Comparison of ENCODE assay signal across 14 cellular contexts in the genomic region with DNA sequence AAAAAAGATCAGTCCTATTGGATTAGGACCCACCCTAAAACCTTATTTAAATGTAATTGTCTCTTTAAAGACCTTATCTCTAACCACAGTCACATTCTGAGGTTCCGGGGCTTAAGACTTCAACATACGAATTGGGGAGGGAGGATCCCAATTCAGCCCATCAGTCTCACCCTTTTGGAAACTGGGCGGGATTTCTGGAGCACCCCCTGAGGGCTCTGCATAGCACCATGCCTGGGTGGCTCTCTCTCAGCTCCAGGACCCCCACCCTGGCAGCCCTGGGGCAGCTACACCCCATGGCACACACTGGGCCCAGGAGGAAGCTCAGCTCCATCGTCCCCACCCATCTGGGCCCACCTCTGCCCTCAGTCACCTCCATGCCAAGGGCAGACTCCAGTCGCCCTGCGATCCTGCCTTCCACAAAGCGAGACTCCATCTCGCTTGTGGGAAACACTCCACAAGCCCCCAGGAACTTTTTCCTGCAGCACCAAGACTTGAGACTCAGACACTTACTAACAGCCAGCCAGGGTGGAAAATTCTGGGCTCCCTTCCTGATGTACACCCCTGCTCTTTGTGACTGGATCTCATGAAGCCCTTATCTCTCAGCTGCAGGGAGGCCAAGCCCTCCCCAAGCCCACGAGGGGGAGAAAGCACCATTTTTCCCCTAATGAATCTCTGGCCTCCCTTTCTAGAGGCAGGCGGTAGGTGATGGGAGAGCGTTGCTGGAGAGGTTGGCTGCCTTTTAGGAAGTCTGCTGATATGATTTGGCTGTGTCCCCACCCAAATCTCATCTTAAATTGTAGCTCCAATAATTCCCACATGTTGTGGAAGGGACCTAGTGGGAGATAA.
DNase-seq lines count a peak whose midpoint lies in the region; ATAC-seq, FAIRE-seq and TF ChIP-seq lines count a peak whose summit lies in the region.
"Had no signal": no experiment of that assay in that cellular context is flagged by ENCODE, and none has a peak within 500 bp of the region (broad histone marks: within the 10 kb centered on the region; RNA-seq: fewer than 3 reads in every experiment).

No MANE protein-coding gene starts in this region.

- H3K4me1 ChIP-seq in H1 (replicated peaks in 1 of 4; ENCODE audit: control insufficient read depth in 3 of 4, insufficient read depth in 4 of 4, low read length in 3 of 4) (no peaks in the 10 kb centered on the region), spleen (peaks cover 0 to 13% (median 0%) of the 10 kb centered on the region in 6 donors), mucosa of descending colon (ENCODE audit: low read depth) (no peaks in the 10 kb centered on the region)

- peaks cover 36% of the 10 kb centered on the region for H3K4me1 Mint-ChIP-seq in activated naive CD8-positive, alpha-beta T cell treated with anti-CD3 and anti-CD28 coated beads, Interleukin-2, amount 10 ng/mL, durations not matched to agents 7 days and 5 days
- H3K4me1 Mint-ChIP-seq in activated naive CD8-positive, alpha-beta T cell treated with anti-CD3 and anti-CD28 coated beads, Interleukin-2, amount 50 U/mL, for 24 hours, result peaks cover 42% of the 10 kb centered on the region
- peaks cover 44 to 49% (median 47%) of the 10 kb centered on the region in 3 donors for H3K4me1 Mint-ChIP-seq in T-cell

- no peak for TF ChIP-seq CTCF in H1 (IDR thresholded peaks at IDR 0.05; ENCODE audit: control extremely low read depth in 1 of 3, insufficient read depth in 1 of 3, low read depth in 1 of 3, low read length in 3 of 3)
- TF ChIP-seq CTCF in spleen (IDR thresholded peaks at IDR 0.05 in 8 of 11, conservative IDR thresholded peaks at IDR 0.05 in 3 of 11), result no peak
- no peak for TF ChIP-seq CTCF in mucosa of descending colon (IDR thresholded peaks at IDR 0.05)

- no peak overlapping the region for H3K18ac ChIP-seq in H1 (ENCODE audit: extremely low read depth, low read length)

- peak overlapping the region; percentile 33; the same call in 1 of the 2 replicates for H2AFZ ChIP-seq in H1 (ENCODE audit: low read length)

- no peak overlapping the region for H3K9ac ChIP-seq in H1 (replicated peaks in 1 of 4; ENCODE audit: extremely low read depth in 1 of 4, low read depth in 3 of 4, low read length in 3 of 4)

- no peak for FAIRE-seq in H1 (lab: Jason Lieb, UNC)

- H3K4me2 ChIP-seq in H1 (ENCODE audit: insufficient read depth in 1 of 2, low read depth in 2 of 2, low read length in 2 of 2), result no peak overlapping the region

- intact Hi-C loops in spleen (cut with DNase I; ENCODE audit: low total_unique reads) (no loop called here), sciatic nerve (cut with DNase I) (no loop called here), mucosa of descending colon (cut with DNase I, micrococcal nuclease) (no loop called here)

- no peaks in the 10 kb centered on the region for H3K9me3 ChIP-seq in H1 (ENCODE audit: insufficient read depth in 2 of 2, low read depth in 1 of 2, low read length in 1 of 2)
- no peaks in the 10 kb centered on the region for H3K9me3 ChIP-seq in spleen
- H3K9me3 ChIP-seq in mucosa of descending colon, result no peaks in the 10 kb centered on the region

- no peak overlapping the region for H2BK20ac ChIP-seq in H1 (ENCODE audit: low read length)

- no peaks in the 10 kb centered on the region for H3K23me2 ChIP-seq in H1 (ENCODE audit: low read depth, low read length)

- H3K9me3 Mint-ChIP-seq in activated naive CD8-positive, alpha-beta T cell treated with anti-CD3 and anti-CD28 coated beads, Interleukin-2, amount 10 ng/mL, durations not matched to agents 7 days and 5 days, result no peaks in the 10 kb centered on the region
- H3K9me3 Mint-ChIP-seq in activated naive CD8-positive, alpha-beta T cell treated with anti-CD3 and anti-CD28 coated beads, Interleukin-2, amount 50 U/mL, for 24 hours, result no peaks in the 10 kb centered on the region
- no peaks in the 10 kb centered on the region for H3K9me3 Mint-ChIP-seq in T-cell

- no peak for TF ChIP-seq EP300 in H1 (IDR thresholded peaks at IDR 0.05; ENCODE audit: borderline replicate concordance in 1 of 2, low read depth in 2 of 2, low read length in 2 of 2)

- H3K79me2 ChIP-seq in H1 (ENCODE audit: control insufficient read depth in 1 of 2, insufficient read depth in 2 of 2, low read length in 2 of 2), result no peaks in the 10 kb centered on the region

- H3K27ac ChIP-seq in H1 (ENCODE audit: low read depth, low read length) (no peak overlapping the region), spleen (no peak overlapping the region)

- no peak for ATAC-seq in activated naive CD8-positive, alpha-beta T cell treated with anti-CD3 and anti-CD28 coated beads, Interleukin-2, amount 10 ng/mL, durations not matched to agents 7 days and 5 days (ENCODE audit: low read depth)
- no peak for ATAC-seq in activated naive CD8-positive, alpha-beta T cell treated with anti-CD3 and anti-CD28 coated beads, Interleukin-2, amount 50 U/mL, for 24 hours
- ATAC-seq in T-cell (replicated peaks in 1 of 4) (no peak), sciatic nerve (no peak), mucosa of descending colon (no peak)

- TF ChIP-seq RAD21 in H1 (IDR thresholded peaks at IDR 0.05 in 1 of 2, conservative IDR thresholded peaks at IDR 0.05 in 1 of 2; ENCODE audit: low read depth in 2 of 2, low read length in 2 of 2), result no peak

- H3K14ac ChIP-seq in H1 (ENCODE audit: insufficient read length), result no peak overlapping the region

- H4K8ac ChIP-seq in H1 (ENCODE audit: extremely low read depth, insufficient read depth, low read length), result no peak overlapping the region

- H3K27ac Mint-ChIP-seq in activated naive CD8-positive, alpha-beta T cell treated with anti-CD3 and anti-CD28 coated beads, Interleukin-2, amount 10 ng/mL, durations not matched to agents 7 days and 5 days, result peak overlapping the region; percentile 60
- H3K27ac Mint-ChIP-seq in activated naive CD8-positive, alpha-beta T cell treated with anti-CD3 and anti-CD28 coated beads, Interleukin-2, amount 50 U/mL, for 24 hours, result no peak overlapping the region
- peak overlapping the region; percentile 79 to 81 for H3K27ac Mint-ChIP-seq in T-cell

- WGBS in H1 (ENCODE audit: extremely low coverage in 1 of 2, insufficient coverage in 1 of 2, insufficient read length in 1 of 2, insufficient replicate concordance in 2 of 2, low coverage in 1 of 2, low lambda C conversion rate in 2 of 2, missing lambda C conversion rate in 1 of 2), 2 experiments, result 89% methylated on average over 11 of the region's 11 CpGs; no CpG with 5 or more reads in 1 of the 2 experiments
- 82 to 89% (median 87%) methylated on average over 10 to 11 of the region's 11 CpGs for WGBS in spleen, 5 donors

- no peaks in the 10 kb centered on the region for H3K79me1 ChIP-seq in H1 (ENCODE audit: low read depth, low read length)

- H3K56ac ChIP-seq in H1 (replicated peaks; ENCODE audit: insufficient read length, low read depth, low read length), result no peak overlapping the region

- H3K27me3 Mint-ChIP-seq in activated naive CD8-positive, alpha-beta T cell treated with anti-CD3 and anti-CD28 coated beads, Interleukin-2, amount 10 ng/mL, durations not matched to agents 7 days and 5 days, result no peaks in the 10 kb centered on the region
- H3K27me3 Mint-ChIP-seq in activated naive CD8-positive, alpha-beta T cell treated with anti-CD3 and anti-CD28 coated beads, Interleukin-2, amount 50 U/mL, for 24 hours, result no peaks in the 10 kb centered on the region
- H3K27me3 Mint-ChIP-seq in T-cell, result no peaks in the 10 kb centered on the region

- H3K27me3 ChIP-seq in H1 (replicated peaks in 1 of 4; ENCODE audit: control insufficient read depth in 3 of 4, extremely low read depth in 1 of 4, insufficient read depth in 3 of 4, low read length in 3 of 4) (no peaks in the 10 kb centered on the region), spleen (replicated peaks in 1 of 7) (no peaks in the 10 kb centered on the region)

- TF ChIP-seq POLR2A in H1 (IDR thresholded peaks at IDR 0.05; ENCODE audit: control extremely low read depth in 1 of 2, low read depth in 2 of 2, low read length in 2 of 2) (no peak), spleen (IDR thresholded peaks at IDR 0.05) (no peak)

- CTCF ChIA-PET in T-cell (lab: Charles Lee), result interaction anchor here (0.6 to 0.7 kb wide), 3 partner anchors 14 to 28 kb away, joined by 3 to 4 read pairs (median 3); no protein-coding TSS in a partner anchor
- CTCF ChIA-PET in H1 (lab: Charles Lee; ENCODE audit: partially characterized antibody), result interaction anchor here (1.2 kb wide), 1 partner anchor 8 kb away, joined by 3 read pairs; no protein-coding TSS in a partner anchor

- no peaks in the 10 kb centered on the region for H4K20me1 ChIP-seq in H1 (replicated peaks in 1 of 2; ENCODE audit: control insufficient read depth in 1 of 2, insufficient read depth in 2 of 2, low read length in 2 of 2)

- POLR2A ChIA-PET in activated naive CD8-positive, alpha-beta T cell treated with anti-CD3 and anti-CD28 coated beads, Interleukin-2, amount 10 ng/mL, durations not matched to agents 7 days and 5 days (lab: Charles Lee), result interaction anchor here (0.7 to 2.4 kb wide), 3 partner anchors 15 to 1148 kb away, joined by 4 to 6 read pairs (median 4); no protein-coding TSS in a partner anchor
- POLR2A ChIA-PET in T-cell (lab: Charles Lee) (interaction anchor here in 1 of 2 donors (0.7 kb wide), 1 partner anchor 77 kb away, joined by 9 read pairs; no protein-coding TSS in a partner anchor), H1 (lab: Charles Lee; ENCODE audit: partially characterized antibody) (no interaction called here)

- no peak overlapping the region for H3K4me3 Mint-ChIP-seq in activated naive CD8-positive, alpha-beta T cell treated with anti-CD3 and anti-CD28 coated beads, Interleukin-2, amount 10 ng/mL, durations not matched to agents 7 days and 5 days
- no peak overlapping the region for H3K4me3 Mint-ChIP-seq in activated naive CD8-positive, alpha-beta T cell treated with anti-CD3 and anti-CD28 coated beads, Interleukin-2, amount 50 U/mL, for 24 hours
- no peak overlapping the region for H3K4me3 Mint-ChIP-seq in T-cell

- no peak overlapping the region for H2BK5ac ChIP-seq in H1 (ENCODE audit: low read depth, low read length)

- H3K36me3 ChIP-seq in H1 (ENCODE audit: control insufficient read depth in 2 of 4, insufficient read depth in 4 of 4, low read length in 3 of 4), result no peaks in the 10 kb centered on the region
- no peaks in the 10 kb centered on the region for H3K36me3 ChIP-seq in spleen
- H3K36me3 ChIP-seq in mucosa of descending colon (ENCODE audit: low read depth), result no peaks in the 10 kb centered on the region

- H2BK120ac ChIP-seq in H1 (replicated peaks; ENCODE audit: low read depth, low read length), result no peak overlapping the region

- H4K5ac ChIP-seq in H1 (ENCODE audit: insufficient read length, low read depth, low read length), result no peak overlapping the region

- H3K23ac ChIP-seq in H1 (ENCODE audit: insufficient read length), result no peak overlapping the region

- H3K4ac ChIP-seq in H1 (replicated peaks; ENCODE audit: insufficient read length, low read depth, low read length), result no peak overlapping the region

- H3K4me3 ChIP-seq in H1 (ENCODE audit: extremely low read depth in 1 of 4, insufficient read depth in 2 of 4, low read depth in 3 of 4, low read length in 4 of 4) (no peak overlapping the region), spleen (no peak overlapping the region), mucosa of descending colon (no peak overlapping the region)

- no peak overlapping the region for H2BK15ac ChIP-seq in H1 (ENCODE audit: low read length)

- H2BK12ac ChIP-seq in H1 (ENCODE audit: low read depth, low read length), result no peak overlapping the region

- no peak overlapping the region for H2AK5ac ChIP-seq in H1 (ENCODE audit: low read depth, low read length)

- peaks cover 4% of the 10 kb centered on the region for H3K36me3 Mint-ChIP-seq in activated naive CD8-positive, alpha-beta T cell treated with anti-CD3 and anti-CD28 coated beads, Interleukin-2, amount 10 ng/mL, durations not matched to agents 7 days and 5 days
- H3K36me3 Mint-ChIP-seq in activated naive CD8-positive, alpha-beta T cell treated with anti-CD3 and anti-CD28 coated beads, Interleukin-2, amount 50 U/mL, for 24 hours (ENCODE audit: low read depth), result no peaks in the 10 kb centered on the region
- no peaks in the 10 kb centered on the region for H3K36me3 Mint-ChIP-seq in T-cell

- no peak for DNase-seq in activated naive CD8-positive, alpha-beta T cell treated with anti-CD3 and anti-CD28 coated beads, Interleukin-2, amount 10 ng/mL, durations not matched to agents 7 days and 5 days
- DNase-seq in activated naive CD8-positive, alpha-beta T cell treated with anti-CD3 and anti-CD28 coated beads, Interleukin-2, amount 50 U/mL, for 24 hours, result no peak
- DNase-seq in T-cell (no peak), H1 (ENCODE audit: low read depth in 1 of 2, low spot score in 2 of 2) (no peak), spleen (peak; percentile 49), NCI-H2081 (lab: John Stamatoyannopoulos, UW) (no peak), sciatic nerve (ENCODE audit: low spot score) (no peak), mucosa of descending colon (no peak)
- DNase-seq: GF-D8, H7, NCI-H1417, NCI-H1930, NCI-H524, SHP77 treated with DMSO at 0.1 percent for 48 hours had no signal

- no peak overlapping the region for H4K91ac ChIP-seq in H1 (replicated peaks; ENCODE audit: insufficient read length, low read length)
